8 cellular contexts compared by ENCODE assay signal in the genomic region with DNA sequence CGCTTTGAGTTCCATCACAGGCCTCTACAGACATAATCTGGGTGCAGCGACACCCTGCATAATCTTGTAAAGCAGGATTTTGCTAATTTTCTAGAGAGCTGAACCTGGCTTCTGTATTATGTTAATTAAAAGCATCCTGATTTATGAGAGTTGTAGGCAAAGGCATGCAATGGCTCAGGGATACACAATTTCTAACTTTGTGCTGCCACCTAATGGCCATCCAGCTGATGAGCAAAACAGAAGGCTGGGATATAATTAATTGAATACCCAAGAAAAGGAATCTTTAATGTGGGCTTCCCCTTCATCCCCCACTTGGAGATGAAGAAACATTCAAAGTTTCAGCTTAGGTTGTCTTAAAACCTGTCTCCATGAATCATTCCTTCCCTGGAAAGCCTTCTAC.
DNase-seq lines count a peak whose midpoint lies in the region; TF ChIP-seq lines count a peak whose summit lies in the region.

No MANE protein-coding gene starts in this region.

- H3K4me3 ChIP-seq in AG10803 (ENCODE audit: low read length) (no peak overlapping the region), PC-9 (no peak overlapping the region)
- H3K4me3 ChIP-seq in CD8-positive, alpha-beta memory T cell (ENCODE audit: low read length): no peak overlapping the region

- H3K9me3 Mint-ChIP-seq in CD8-positive, alpha-beta memory T cell: peaks cover 0 to 2% (median 0%) of the 10 kb centered on the region in 5 donors

- H3K27me3 Mint-ChIP-seq in CD8-positive, alpha-beta memory T cell: peaks cover 0 to 11% of the 10 kb centered on the region in 2 donors

- H3K36me3 Mint-ChIP-seq in CD8-positive, alpha-beta memory T cell: no peaks in the 10 kb centered on the region

- H3K4me2 ChIP-seq in PC-9: no peak overlapping the region

- peak; percentile 65 for TF ChIP-seq CTCF in AG10803 (conservative IDR thresholded peaks at IDR 0.05; ENCODE audit: low read length)
- 0 out of 2 replicates have a peak, but pooled peaks have one; percentile 15 for TF ChIP-seq CTCF in GM12874 (IDR thresholded peaks at IDR 0.05; ENCODE audit: insufficient read depth, low read depth, low read length)
- peak; percentile 51 for TF ChIP-seq CTCF in PC-9 (conservative IDR thresholded peaks at IDR 0.05)

- H3K9me2 ChIP-seq in PC-9 (ENCODE audit: insufficient read depth): no peaks in the 10 kb centered on the region

- no peak overlapping the region for H3K27ac ChIP-seq in PC-9
- no peak overlapping the region for H3K27ac ChIP-seq in CD8-positive, alpha-beta memory T cell (ENCODE audit: low read depth, low read length)

- H3K4me1 ChIP-seq in PC-9 (replicated peaks; ENCODE audit: insufficient read depth): no peaks in the 10 kb centered on the region
- no peaks in the 10 kb centered on the region for H3K4me1 ChIP-seq in CD8-positive, alpha-beta memory T cell (ENCODE audit: insufficient read depth, low read length)

- H4K20me1 ChIP-seq in PC-9 (ENCODE audit: insufficient read depth): no peaks in the 10 kb centered on the region

- no peaks in the 10 kb centered on the region for H3K4me1 Mint-ChIP-seq in CD8-positive, alpha-beta memory T cell

- H3K27ac Mint-ChIP-seq in CD8-positive, alpha-beta memory T cell: no peak overlapping the region

- H3K4me3 Mint-ChIP-seq in CD8-positive, alpha-beta memory T cell: no peak overlapping the region

- POLR2A ChIA-PET in PC-9 (lab: Charles Lee; ENCODE audit: unreplicated experiment): no interaction called here
- POLR2A ChIA-PET in CD8-positive, alpha-beta memory T cell (lab: Charles Lee): no interaction called here

- intact Hi-C loops in PC-9 (cut with micrococcal nuclease; ENCODE audit: unreplicated experiment): no loop called here

- no peak overlapping the region for H2AFZ ChIP-seq in PC-9

- DNase-seq in AG10803 (ENCODE audit: low read depth): peak; percentile 22
- peak in 1 of 2 experiments; percentile 7 for DNase-seq in PC-9
- DNase-seq in fibroblast of gingiva (ENCODE audit: low read depth): peak; percentile 2
- peak; percentile 4 for DNase-seq in pulmonary artery endothelial cell (ENCODE audit: low read depth, low spot score)
- DNase-seq in NCI-H774 (lab: John Stamatoyannopoulos, UW): no peak
- DNase-seq in NCI-H1048 (lab: John Stamatoyannopoulos, UW): no peak
- no peak for DNase-seq in CD8-positive, alpha-beta memory T cell

- H3K27me3 ChIP-seq in PC-9 (ENCODE audit: insufficient read depth, low read depth): no peaks in the 10 kb centered on the region
- H3K27me3 ChIP-seq in CD8-positive, alpha-beta memory T cell (ENCODE audit: insufficient read depth, low read length, poor library complexity, severe bottlenecking): no peaks in the 10 kb centered on the region

- no peaks in the 10 kb centered on the region for H3K36me3 ChIP-seq in PC-9 (ENCODE audit: low read depth)
- no peaks in the 10 kb centered on the region for H3K36me3 ChIP-seq in CD8-positive, alpha-beta memory T cell (ENCODE audit: insufficient read depth, low read length)

- no peaks in the 10 kb centered on the region for H3F3A ChIP-seq in PC-9 (ENCODE audit: insufficient read depth, low read depth)

- CTCF ChIA-PET in PC-9 (lab: Charles Lee): no interaction called here
- CTCF ChIA-PET in CD8-positive, alpha-beta memory T cell (lab: Charles Lee): no interaction called here

- no peaks in the 10 kb centered on the region for H3K9me3 ChIP-seq in PC-9 (ENCODE audit: insufficient read depth, low read depth)
- no peaks in the 10 kb centered on the region for H3K9me3 ChIP-seq in CD8-positive, alpha-beta memory T cell (ENCODE audit: low read length)

- no peaks in the 10 kb centered on the region for H3K79me2 ChIP-seq in PC-9 (ENCODE audit: low read depth)

- no TSS peak for BruUV-seq in PC-9 (replicated peaks; lab: Mats Ljungman, UMichigan)

Comparison
In these comparisons a context has a peak if more than half of its experiments do, and no peak if none do; other contexts are left out.
1. DNase-seq: peak in AG10803 (single experiment), fibroblast of gingiva (single experiment) and pulmonary artery endothelial cell (single experiment); none in NCI-H774 (single experiment), NCI-H1048 (single experiment) and CD8-positive, alpha-beta memory T cell (0 of 5).
2. CTCF ChIP-seq: peak in every context shown above with its lines; median percentile 65 in AG10803; 51 in PC-9; 15 in GM12874.